Comparison of ENCODE assay signal across 27 cellular contexts in the genomic region with DNA sequence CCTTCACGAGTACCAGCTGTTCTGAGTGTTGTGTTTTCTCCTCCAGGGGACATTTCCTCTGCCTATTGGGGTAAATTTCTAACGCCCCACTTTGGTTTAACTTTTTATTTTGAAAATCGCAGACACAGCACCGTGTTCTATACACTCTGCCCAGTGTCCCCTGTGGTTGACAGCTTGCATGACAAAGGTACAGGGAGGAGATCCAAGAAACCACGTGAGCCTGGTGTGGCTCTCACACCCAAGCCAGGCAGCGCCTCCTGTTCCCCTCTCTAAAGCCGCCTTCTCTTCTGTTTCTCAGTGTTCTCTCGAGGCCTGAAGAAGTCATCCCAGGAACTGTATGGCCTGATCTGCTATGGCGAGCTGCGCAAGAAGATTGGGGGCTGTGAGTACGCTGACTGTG.
"Had no signal": no experiment of that assay in that cellular context is flagged by ENCODE, and none has a peak within 500 bp of the region (broad histone marks: within the 10 kb centered on the region; RNA-seq: fewer than 3 reads in every experiment).

No MANE protein-coding gene starts in this region.

- H3K27ac ChIP-seq: coronary artery, epithelial cell of prostate, foreskin keratinocyte, gastroesophageal sphincter, heart right ventricle, psoas muscle, skin epidermis, thyroid gland, vagina had no signal

- ATAC-seq: esophagus mucosa; foreskin keratinocyte; gastroesophageal sphincter; mucosa of descending colon; psoas muscle; right cardiac atrium; stimulated activated naive CD8-positive, alpha-beta T cell treated with anti-CD3 and anti-CD28 coated beads, Interleukin-15, amount 100 ng/mL, for 72 hours had no signal

- H3K27me3 Mint-ChIP-seq: naive B cell; stimulated activated naive CD8-positive, alpha-beta T cell treated with anti-CD3 and anti-CD28 coated beads, Interleukin-15, amount 100 ng/mL, for 72 hours had no signal

- H3K9me3 ChIP-seq: gastroesophageal sphincter, heart right ventricle, mucosa of descending colon, psoas muscle, spleen, thyroid gland, vagina had no signal

- H3K27ac Mint-ChIP-seq: mesothelial cell of epicardium, naive B cell, nephron progenitor cell had no signal

- H3K4me1 ChIP-seq: foreskin keratinocyte, gastroesophageal sphincter, thyroid gland, vagina had no signal

- H3K9me3 Mint-ChIP-seq: mesothelial cell of epicardium; naive B cell; nephron progenitor cell; stimulated activated naive CD8-positive, alpha-beta T cell treated with anti-CD3 and anti-CD28 coated beads, Interleukin-15, amount 100 ng/mL, for 72 hours had no signal

- H3K4me3 ChIP-seq: coronary artery, gastroesophageal sphincter, heart right ventricle, mucosa of descending colon, psoas muscle, skin epidermis, spleen, thyroid gland, vagina had no signal

- H3K4me3 Mint-ChIP-seq: mesothelial cell of epicardium; naive B cell; nephron progenitor cell; stimulated activated naive CD8-positive, alpha-beta T cell treated with anti-CD3 and anti-CD28 coated beads, Interleukin-15, amount 100 ng/mL, for 72 hours had no signal

- H3K27me3 ChIP-seq: foreskin keratinocyte, gastroesophageal sphincter, heart right ventricle, spleen, thyroid gland, vagina had no signal

- DNase-seq: dermis blood vessel endothelial cell; effector memory CD4-positive, alpha-beta T cell; foreskin keratinocyte; heart right ventricle; hippocampal formation; islet precursor cell; kidney glomerular epithelial cell; mesenchymal stem cell; mucosa of descending colon; naive B cell; nephron progenitor cell; nucleus accumbens; psoas muscle; right cardiac atrium; spleen; stimulated activated CD4-positive, alpha-beta T cell treated with anti-CD3 and anti-CD28 coated beads, Interleukin-2, amount 100 ng/mL, for 48 hours; stimulated activated naive CD4-positive, alpha-beta T cell; stimulated activated naive CD8-positive, alpha-beta T cell treated with anti-CD3 and anti-CD28 coated beads, Interleukin-15, amount 100 ng/mL, for 72 hours; thyroid gland; trophoblast cell had no signal
